In genomic region chr5:117590944-117591343, GRCh38 we compare ENCODE assay signal across 8 cellular contexts.
A peak's percentile ranks its signal among the peaks of the same experiment; 100 is the strongest.
DNase-seq lines count a peak whose midpoint lies in the region; ATAC-seq and TF ChIP-seq lines count a peak whose summit lies in the region.

No MANE protein-coding gene starts in this region.

- in situ Hi-C loops in brain microvascular endothelial cell (cut with HindIII; ENCODE audit: low pct_ligation_motif_present, low sequenced_read_pairs) = no loop called here

- no peaks in the 10 kb centered on the region for H3K4me1 ChIP-seq in prostate gland (replicated peaks)

- intact Hi-C loops in prostate gland (cut with DNase I) = loop anchor here (5.0 kb wide), 1 partner anchor 1201 kb away; no protein-coding TSS in a partner anchor

- no peaks in the 10 kb centered on the region for H3K9me3 ChIP-seq in prostate gland

- TF ChIP-seq CTCF in brain microvascular endothelial cell (IDR thresholded peaks at IDR 0.05; ENCODE audit: low read depth, low read length, missing control alignments) (peak; percentile 52), prostate gland (IDR thresholded peaks at IDR 0.05) (peak in 1 of 4 experiments; percentile 34)

- DNase-seq in COR-L47 (lab: John Stamatoyannopoulos, UW) (peak; percentile 61), brain microvascular endothelial cell (no peak), prostate gland (ENCODE audit: low spot score) (no peak)
- no peak for DNase-seq in activated CD8-positive, alpha-beta memory T cell treated with anti-CD3 and anti-CD28 coated beads, Interleukin-2, amount 50 U/mL, for 4 hours
- no peak for DNase-seq in activated naive CD4-positive, alpha-beta T cell treated with Interleukin-2 at 50 U/mL for 16 hours

- TF ChIP-seq POLR2A in prostate gland (IDR thresholded peaks at IDR 0.05) = no peak

- no peaks in the 10 kb centered on the region for H3K27me3 ChIP-seq in brain microvascular endothelial cell (replicated peaks)
- no peaks in the 10 kb centered on the region for H3K27me3 ChIP-seq in prostate gland (replicated peaks; ENCODE audit: insufficient read depth)

- no peaks in the 10 kb centered on the region for H3K36me3 ChIP-seq in brain microvascular endothelial cell (replicated peaks)
- H3K36me3 ChIP-seq in prostate gland = no peaks in the 10 kb centered on the region

- H3K27ac ChIP-seq in brain microvascular endothelial cell = no peak overlapping the region
- H3K27ac ChIP-seq in prostate gland = no peak overlapping the region

- H3K4me3 ChIP-seq in brain microvascular endothelial cell (ENCODE audit: low read depth, low read length) (no peak overlapping the region), prostate gland (no peak overlapping the region)

- 60% methylated on average over 1 of the region's 1 CpG for WGBS in prostate gland

- ATAC-seq in GM19324 (IDR thresholded peaks at IDR 0.05; ENCODE audit: low FRiP score, unreplicated experiment) (peak; percentile 60), HG03469 (IDR thresholded peaks at IDR 0.05; ENCODE audit: unreplicated experiment) (peak; percentile 64), HG02884 (IDR thresholded peaks at IDR 0.05; ENCODE audit: unreplicated experiment) (no peak)
